10 cellular contexts compared by ENCODE assay signal in the genomic region with DNA sequence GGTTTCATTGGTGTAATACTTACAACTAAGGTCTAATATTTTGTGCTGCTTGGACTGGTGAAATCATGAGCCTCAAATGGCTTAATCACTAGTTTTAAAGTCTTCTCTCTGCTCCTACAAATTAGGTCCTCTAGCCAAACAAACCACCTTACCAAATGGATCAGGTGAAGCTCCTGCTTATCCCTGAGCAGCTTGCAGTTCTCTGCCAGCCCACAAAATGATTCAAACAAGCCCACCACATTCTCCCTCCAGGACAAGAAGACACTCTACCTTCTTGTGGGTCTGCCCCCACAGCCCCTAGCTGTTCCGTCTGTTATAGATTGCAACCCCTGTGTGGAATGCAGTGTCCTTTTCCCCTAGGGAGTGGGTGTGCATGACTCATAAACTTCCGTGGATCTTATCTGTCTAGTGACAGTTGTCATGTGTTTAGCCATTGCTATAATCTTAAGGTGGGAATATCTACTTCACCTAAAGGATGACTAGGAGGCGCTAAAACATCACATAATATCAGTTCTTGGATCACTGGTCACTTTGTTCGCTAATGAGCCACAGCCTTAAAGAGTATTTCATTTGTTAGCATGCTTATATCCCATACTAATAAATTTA.
DNase-seq lines count a peak whose midpoint lies in the region; ATAC-seq, FAIRE-seq and TF ChIP-seq lines count a peak whose summit lies in the region.
"Had no signal": no experiment of that assay in that cellular context is flagged by ENCODE, and none has a peak within 500 bp of the region (broad histone marks: within the 10 kb centered on the region; RNA-seq: fewer than 3 reads in every experiment).

No MANE protein-coding gene starts in this region.

- 21 to 24% methylated on average over 4 of the region's 4 CpGs for WGBS in pancreas, 2 donors

- H3K27ac ChIP-seq in pancreas: no peak overlapping the region
- no peak overlapping the region for H3K27ac ChIP-seq in effector memory CD4-positive, alpha-beta T cell (ENCODE audit: insufficient read depth, low read length, poor library complexity, severe bottlenecking)

- H3K36me3 ChIP-seq in kidney epithelial cell (ENCODE audit: control insufficient read depth, insufficient read depth, low read length) (no peaks in the 10 kb centered on the region), pancreas (no peaks in the 10 kb centered on the region)
- no peaks in the 10 kb centered on the region for H3K36me3 ChIP-seq in effector memory CD4-positive, alpha-beta T cell (ENCODE audit: control insufficient read depth, insufficient read depth, low read length)

- no peaks in the 10 kb centered on the region for H3K27me3 Mint-ChIP-seq in activated T-helper 2 cell treated with anti-CD3 and anti-CD28 coated beads, Interferon-gamma antibody, Interleukin-2, Interleukin-4, amounts not matched to agents 10 μg/mL and 5 μg/mL and 100 μg/mL, durations not matched to agents 14 hours and 24 hours and 36 hours (ENCODE audit: low read depth)

- H3K27ac Mint-ChIP-seq in activated T-helper 2 cell treated with anti-CD3 and anti-CD28 coated beads, Interferon-gamma antibody, Interleukin-2, Interleukin-4, amounts not matched to agents 10 μg/mL and 5 μg/mL and 100 μg/mL, durations not matched to agents 14 hours and 24 hours and 36 hours: no peak overlapping the region
- H3K27ac Mint-ChIP-seq: activated T-cell treated with anti-CD3 and anti-CD28 coated beads, Interleukin-2, amount 50 U/mL, for 72 hours had no signal

- H3K36me3 Mint-ChIP-seq in activated T-helper 2 cell treated with anti-CD3 and anti-CD28 coated beads, Interferon-gamma antibody, Interleukin-2, Interleukin-4, amounts not matched to agents 10 μg/mL and 5 μg/mL and 100 μg/mL, durations not matched to agents 14 hours and 24 hours and 36 hours (ENCODE audit: low read depth): no peaks in the 10 kb centered on the region

- H3K27me3 ChIP-seq in kidney epithelial cell (ENCODE audit: control insufficient read depth, insufficient read depth, low read length) (no peaks in the 10 kb centered on the region), pancreas (no peaks in the 10 kb centered on the region)
- no peaks in the 10 kb centered on the region for H3K27me3 ChIP-seq in effector memory CD4-positive, alpha-beta T cell (replicated peaks; ENCODE audit: control insufficient read depth, insufficient read depth, low read length, poor library complexity, severe bottlenecking)

- H3K9me3 Mint-ChIP-seq in activated T-helper 2 cell treated with anti-CD3 and anti-CD28 coated beads, Interferon-gamma antibody, Interleukin-2, Interleukin-4, amounts not matched to agents 10 μg/mL and 5 μg/mL and 100 μg/mL, durations not matched to agents 14 hours and 24 hours and 36 hours: peaks cover 5% of the 10 kb centered on the region

- intact Hi-C loops in pancreas (cut with DNase I): no loop called here
- intact Hi-C loops in activated T-helper 2 cell treated with anti-CD3 and anti-CD28 coated beads, Interferon-gamma antibody, Interleukin-2, Interleukin-4, amounts not matched to agents 10 μg/mL and 5 μg/mL and 100 μg/mL, durations not matched to agents 14 hours and 24 hours and 36 hours (cut with micrococcal nuclease): no loop called here

- no peaks in the 10 kb centered on the region for H3K4me1 Mint-ChIP-seq in activated T-helper 2 cell treated with anti-CD3 and anti-CD28 coated beads, Interferon-gamma antibody, Interleukin-2, Interleukin-4, amounts not matched to agents 10 μg/mL and 5 μg/mL and 100 μg/mL, durations not matched to agents 14 hours and 24 hours and 36 hours (ENCODE audit: low read depth)

- H3K9me3 ChIP-seq in pancreas: no peaks in the 10 kb centered on the region
- no peaks in the 10 kb centered on the region for H3K9me3 ChIP-seq in effector memory CD4-positive, alpha-beta T cell (ENCODE audit: control insufficient read depth, low read length)

- DNase-seq in D341Med (ENCODE audit: low spot score): peak; percentile 22
- DNase-seq in NAMALWA (ENCODE audit: low spot score): peak; percentile 21
- DNase-seq in kidney epithelial cell (ENCODE audit: low read depth): no peak
- DNase-seq in pancreas: no peak
- DNase-seq in effector memory CD4-positive, alpha-beta T cell: no peak
- DNase-seq in activated T-helper 2 cell treated with anti-CD3 and anti-CD28 coated beads, Interferon-gamma antibody, Interleukin-2, Interleukin-4, amounts not matched to agents 10 μg/mL and 5 μg/mL and 100 μg/mL, durations not matched to agents 14 hours and 24 hours and 36 hours (ENCODE audit: low spot score): no peak
- DNase-seq in GM19240 (ENCODE audit: insufficient read length, low spot score): no peak
- DNase-seq: activated T-cell treated with anti-CD3 and anti-CD28 coated beads, Interleukin-2, amount 50 U/mL, for 72 hours; DMS79 treated with DMSO at 0.1 percent for 48 hours had no signal

- peak; percentile 63 for ATAC-seq in SK-N-SH treated with all-trans-retinoic acid at 6 μM for 48 hours
- ATAC-seq in pancreas: no peak
- ATAC-seq: activated T-cell treated with anti-CD3 and anti-CD28 coated beads, Interleukin-2, amount 50 U/mL, for 72 hours had no signal

- H3K4me3 ChIP-seq in kidney epithelial cell (ENCODE audit: low read depth, low read length) (no peak overlapping the region), pancreas (no peak overlapping the region)
- no peak overlapping the region for H3K4me3 ChIP-seq in effector memory CD4-positive, alpha-beta T cell (ENCODE audit: insufficient read depth, low read depth, low read length, poor library complexity, severe bottlenecking)

- TF ChIP-seq CTCF in kidney epithelial cell (IDR thresholded peaks at IDR 0.05; ENCODE audit: insufficient read depth, low read length, poor library complexity, severe bottlenecking) (peak; percentile 26), pancreas (IDR thresholded peaks at IDR 0.05) (no peak)

- H3K4me1 ChIP-seq in pancreas: no peaks in the 10 kb centered on the region
- no peaks in the 10 kb centered on the region for H3K4me1 ChIP-seq in effector memory CD4-positive, alpha-beta T cell (ENCODE audit: control insufficient read depth, insufficient read depth, low read length, poor library complexity, severe bottlenecking)

- no peak for FAIRE-seq in pancreas (lab: Jason Lieb, UNC)

- no peak overlapping the region for H3K4me3 Mint-ChIP-seq in activated T-helper 2 cell treated with anti-CD3 and anti-CD28 coated beads, Interferon-gamma antibody, Interleukin-2, Interleukin-4, amounts not matched to agents 10 μg/mL and 5 μg/mL and 100 μg/mL, durations not matched to agents 14 hours and 24 hours and 36 hours (ENCODE audit: low read depth)
- H3K4me3 Mint-ChIP-seq: activated T-cell treated with anti-CD3 and anti-CD28 coated beads, Interleukin-2, amount 50 U/mL, for 72 hours had no signal

TF ChIP-seq in SK-N-SH treated with all-trans-retinoic acid at 6 μM for 48 hours, 23 proteins besides CTCF, POLR2A, EP300 and RAD21 (continues in another document):
- TF ChIP-seq BACH2 (CRISPR knock-in tag; IDR thresholded peaks at IDR 0.05; ENCODE audit: borderline replicate concordance) (no peak), POU6F1 (CRISPR knock-in tag; IDR thresholded peaks at IDR 0.05; ENCODE audit: borderline replicate concordance, low read depth) (no peak), TOX (CRISPR knock-in tag; IDR thresholded peaks at IDR 0.05; ENCODE audit: borderline replicate concordance) (no peak), ZFP30 (CRISPR knock-in tag; IDR thresholded peaks at IDR 0.05) (no peak), ISL1 (CRISPR knock-in tag; IDR thresholded peaks at IDR 0.05) (no peak), TCF4 (CRISPR knock-in tag; IDR thresholded peaks at IDR 0.05; ENCODE audit: borderline replicate concordance) (no peak)
- TF ChIP-seq, protein P1, sequence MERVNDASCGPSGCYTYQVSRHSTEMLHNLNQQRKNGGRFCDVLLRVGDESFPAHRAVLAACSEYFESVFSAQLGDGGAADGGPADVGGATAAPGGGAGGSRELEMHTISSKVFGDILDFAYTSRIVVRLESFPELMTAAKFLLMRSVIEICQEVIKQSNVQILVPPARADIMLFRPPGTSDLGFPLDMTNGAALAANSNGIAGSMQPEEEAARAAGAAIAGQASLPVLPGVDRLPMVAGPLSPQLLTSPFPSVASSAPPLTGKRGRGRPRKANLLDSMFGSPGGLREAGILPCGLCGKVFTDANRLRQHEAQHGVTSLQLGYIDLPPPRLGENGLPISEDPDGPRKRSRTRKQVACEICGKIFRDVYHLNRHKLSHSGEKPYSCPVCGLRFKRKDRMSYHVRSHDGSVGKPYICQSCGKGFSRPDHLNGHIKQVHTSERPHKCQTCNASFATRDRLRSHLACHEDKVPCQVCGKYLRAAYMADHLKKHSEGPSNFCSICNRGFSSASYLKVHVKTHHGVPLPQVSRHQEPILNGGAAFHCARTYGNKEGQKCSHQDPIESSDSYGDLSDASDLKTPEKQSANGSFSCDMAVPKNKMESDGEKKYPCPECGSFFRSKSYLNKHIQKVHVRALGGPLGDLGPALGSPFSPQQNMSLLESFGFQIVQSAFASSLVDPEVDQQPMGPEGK (CRISPR knock-in tag; IDR thresholded peaks at IDR 0.05; ENCODE audit: borderline replicate concordance): no peak

Comparison
In these comparisons a context has a peak if more than half of its experiments do, and no peak if none do; other contexts are left out.
1. DNase-seq: peak in D341Med (single experiment) and NAMALWA (single experiment); none in kidney epithelial cell (single experiment), pancreas (0 of 6), effector memory CD4-positive, alpha-beta T cell (0 of 3), activated T-helper 2 cell treated with anti-CD3 and anti-CD28 coated beads, Interferon-gamma antibody, Interleukin-2, Interleukin-4, amounts not matched to agents 10 μg/mL and 5 μg/mL and 100 μg/mL, durations not matched to agents 14 hours and 24 hours and 36 hours (single experiment) and GM19240 (single experiment).